Comparison of ENCODE assay signal across 8 cellular contexts in the genomic region with DNA sequence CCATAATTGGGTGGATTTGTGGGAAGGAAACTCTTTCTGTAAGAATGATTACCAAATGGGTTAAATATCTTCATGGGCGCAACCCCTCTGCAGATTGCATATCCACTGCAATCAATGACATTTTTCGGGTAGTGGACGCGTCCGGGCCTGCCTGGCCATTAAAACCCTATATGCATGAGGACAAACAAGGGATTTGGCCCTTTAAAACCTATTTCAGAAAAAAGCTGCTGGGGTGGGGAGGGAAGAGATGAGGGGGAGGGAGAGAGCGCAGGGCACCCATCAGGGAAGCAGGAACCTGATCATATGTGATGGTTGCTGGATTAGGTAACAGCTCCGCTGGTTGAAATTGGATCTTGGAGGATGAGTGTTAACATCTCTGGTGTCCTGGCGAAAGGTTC.
DNase-seq lines count a peak whose midpoint lies in the region; ATAC-seq lines count a peak whose summit lies in the region.

No MANE protein-coding gene starts in this region.

- ATAC-seq in HG03521 (IDR thresholded peaks at IDR 0.05; ENCODE audit: unreplicated experiment) (no peak), sciatic nerve (no peak)

- intact Hi-C loops in sciatic nerve (cut with DNase I): no loop called here

- peak; percentile 35 for DNase-seq in COLO668 (lab: John Stamatoyannopoulos, UW; ENCODE audit: unreplicated experiment)
- DNase-seq in NCI-H146 (lab: John Stamatoyannopoulos, UW): peak; percentile 87
- peak; percentile 87 for DNase-seq in SHP77 treated with DMSO at 0.1 percent for 48 hours (lab: John Stamatoyannopoulos, UW)
- peak; percentile 32 for DNase-seq in iPS-NIHi7 (ENCODE audit: extremely low spot score)
- DNase-seq in stimulated activated CD4-positive, alpha-beta T cell treated with anti-CD3 and anti-CD28 coated beads, Interleukin-4, amount 100 ng/mL, for 24 hours: no peak
- DNase-seq in sciatic nerve (ENCODE audit: low spot score): no peak
- no peak for DNase-seq in hippocampal formation (lab: John Stamatoyannopoulos, UW)

Comparison
In these comparisons a context has a peak if more than half of its experiments do, and no peak if none do; other contexts are left out.
1. DNase-seq: peak in COLO668 (single experiment), NCI-H146 (single experiment), SHP77 treated with DMSO at 0.1 percent for 48 hours (single experiment) and iPS-NIHi7 (single experiment); none in stimulated activated CD4-positive, alpha-beta T cell treated with anti-CD3 and anti-CD28 coated beads, Interleukin-4, amount 100 ng/mL, for 24 hours (single experiment), sciatic nerve (single experiment) and hippocampal formation (0 of 2).